9 cellular contexts compared by ENCODE assay signal in genomic region chr1:203308205-203309114, GRCh38. TPM values are rescaled to one million over a fixed set of nuclear protein-coding genes. Genes with fewer than 3 reads are reported as not detected.
DNase-seq lines count a peak whose midpoint lies in the region; ATAC-seq, FAIRE-seq and TF ChIP-seq lines count a peak whose summit lies in the region.
"Had no signal": no experiment of that assay in that cellular context is flagged by ENCODE, and none has a peak within 500 bp of the region (broad histone marks: within the 10 kb centered on the region; RNA-seq: fewer than 3 reads in every experiment).

No MANE protein-coding gene starts in this region.

- H4K20me1 ChIP-seq in GM12878 (ENCODE audit: control insufficient read depth, insufficient read depth) = peaks cover 10% of the 10 kb centered on the region

- peak overlapping the region; percentile 45 for H3K4me3 ChIP-seq in cardiac muscle cell
- H3K4me3 ChIP-seq in GM12878 = peak overlapping the region; percentile 97
- H3K4me3 ChIP-seq in upper lobe of right lung = peak overlapping the region; percentile 98

- H3K27ac Mint-ChIP-seq in mesothelial cell of epicardium = peak overlapping the region; percentile 92

- no peak overlapping the region for H2AFZ ChIP-seq in GM12878 (ENCODE audit: control insufficient read depth, low read depth, low read length)

- intact Hi-C loops in left cardiac atrium (cut with DNase I) (loop anchor here in 1 of 2 donors (5.0 kb wide), 1 partner anchor 36 kb away; no protein-coding TSS in a partner anchor), GM12878 (cut with micrococcal nuclease; ENCODE audit: unreplicated experiment) (no loop called here), upper lobe of right lung (cut with DNase I) (loop anchor here (5.0 kb wide), 1 partner anchor 36 kb away; no protein-coding TSS in a partner anchor)

- peak overlapping the region; percentile 91 for H3K4me2 ChIP-seq in GM12878 (ENCODE audit: control insufficient read depth, insufficient read depth)

- H3K79me2 ChIP-seq in GM12878 (ENCODE audit: control insufficient read depth, insufficient read depth, low read length) = peaks cover 62% of the 10 kb centered on the region

- H3K27ac ChIP-seq in cardiac muscle cell = no peak overlapping the region
- peak overlapping the region; percentile 61 for H3K27ac ChIP-seq in GM12878 (ENCODE audit: control insufficient read depth, insufficient read depth)
- H3K27ac ChIP-seq in upper lobe of right lung = peak overlapping the region; percentile 98

- H3K9ac ChIP-seq in GM12878 (ENCODE audit: control insufficient read depth, insufficient read depth, low read length) = peak overlapping the region; percentile 90

- H3K27me3 Mint-ChIP-seq in mesothelial cell of epicardium (ENCODE audit: low read depth) = no peaks in the 10 kb centered on the region

- H3K9me3 ChIP-seq in cardiac muscle cell (ENCODE audit: low read depth) (no peaks in the 10 kb centered on the region), GM12878 (replicated peaks; ENCODE audit: control insufficient read depth, insufficient read depth, low read length) (no peaks in the 10 kb centered on the region), upper lobe of right lung (no peaks in the 10 kb centered on the region)

- peaks cover 29% of the 10 kb centered on the region for H3K4me1 ChIP-seq in cardiac muscle cell (ENCODE audit: low read depth)
- H3K4me1 ChIP-seq in GM12878 (ENCODE audit: control insufficient read depth, insufficient read depth, low read length) = peaks cover 29% of the 10 kb centered on the region
- peaks cover 36% of the 10 kb centered on the region for H3K4me1 ChIP-seq in upper lobe of right lung

- no peaks in the 10 kb centered on the region for H3K9me3 Mint-ChIP-seq in mesothelial cell of epicardium

- in situ Hi-C loops in GM12878 (cut with MboI) = no loop called here

- peaks cover 56% of the 10 kb centered on the region for H3K4me1 Mint-ChIP-seq in mesothelial cell of epicardium

- DNase-seq in cardiac muscle cell (ENCODE audit: low read depth in 1 of 2, low spot score in 1 of 2) = no peak
- no peak for DNase-seq in left cardiac atrium
- DNase-seq in GM12878 (ENCODE audit: low read depth, low spot score) = no peak
- no peak for DNase-seq in mesothelial cell of epicardium (ENCODE audit: low spot score in 2 of 2, unreplicated experiment in 2 of 2)
- DNase-seq in upper lobe of right lung = no peak

- TF ChIP-seq EP300 in GM12878 (IDR thresholded peaks at IDR 0.05; ENCODE audit: borderline replicate concordance in 1 of 2, control insufficient read depth in 1 of 2, low read depth in 2 of 2, low read length in 2 of 2) = no peak

- no peak for FAIRE-seq in GM12878 (lab: Jason Lieb, UNC)
- FAIRE-seq: islet of Langerhans had no signal

- TF ChIP-seq POLR2A in GM12878 (IDR thresholded peaks at IDR 0.05; ENCODE audit: low read depth, low read length) = peak; percentile 54; the same call in 1 of the 2 replicates

- H3K27me3 ChIP-seq in cardiac muscle cell = no peaks in the 10 kb centered on the region
- no peaks in the 10 kb centered on the region for H3K27me3 ChIP-seq in GM12878 (replicated peaks in 1 of 2; ENCODE audit: control insufficient read depth in 2 of 2, insufficient read depth in 2 of 2, low read length in 1 of 2)
- no peaks in the 10 kb centered on the region for H3K27me3 ChIP-seq in upper lobe of right lung

- peaks cover 29% of the 10 kb centered on the region for H3K36me3 Mint-ChIP-seq in mesothelial cell of epicardium

- no peak for ATAC-seq in left cardiac atrium
- ATAC-seq in GM12878 = no peak
- no peak for ATAC-seq in upper lobe of right lung
- ATAC-seq in GM18858 (IDR thresholded peaks at IDR 0.05; ENCODE audit: unreplicated experiment) = no peak
- no peak for ATAC-seq in HG02763 (IDR thresholded peaks at IDR 0.05; ENCODE audit: unreplicated experiment)
- ATAC-seq in GM19452 (IDR thresholded peaks at IDR 0.05; ENCODE audit: unreplicated experiment) = no peak

- SMC1A ChIA-PET in GM12878 (lab: Charles Lee; ENCODE audit: uncharacterized antibody, unreplicated experiment) = interaction anchor here (0.8 to 9.7 kb wide), 12 partner anchors 8 to 117 kb away, joined by 3 to 406 read pairs (median 13); no protein-coding TSS in a partner anchor

- CTCF ChIA-PET in GM12878 (lab: Yijun Ruan, JAX) = interaction anchor here (1.1 to 9.4 kb wide), 17 partner anchors 9 to 179 kb away, joined by 3 to 281 read pairs (median 11); no protein-coding TSS in a partner anchor

- TF ChIP-seq RAD21 in GM12878 (IDR thresholded peaks at IDR 0.05; ENCODE audit: insufficient read depth, low read depth, low read length) = no peak

- no TSS peak for BruUV-seq in GM12878 (replicated peaks; lab: Mats Ljungman, UMichigan)

- POLR2A ChIA-PET in GM12878 (lab: Charles Lee) = interaction anchor here (0.9 to 10.0 kb wide), 13 partner anchors 9 to 120 kb away, joined by 3 to 393 read pairs (median 7); no protein-coding TSS in a partner anchor

- RAD21 ChIA-PET in GM12878 (lab: Charles Lee; ENCODE audit: unreplicated experiment) = interaction anchor here (1.0 to 9.7 kb wide), 10 partner anchors 8 to 1184 kb away, joined by 3 to 470 read pairs (median 14); no protein-coding TSS in a partner anchor

- peak overlapping the region; percentile 94 for H3K4me3 Mint-ChIP-seq in mesothelial cell of epicardium

- TF ChIP-seq CTCF in cardiac muscle cell (IDR thresholded peaks at IDR 0.05; ENCODE audit: low read depth, low read length) (no peak), GM12878 (IDR thresholded peaks at IDR 0.05 in 2 of 3, conservative IDR thresholded peaks at IDR 0.05 in 1 of 3; ENCODE audit: control insufficient read depth in 2 of 3, extremely low read depth in 1 of 3, insufficient read depth in 1 of 3, low read depth in 3 of 3, low read length in 3 of 3) (no peak), mesothelial cell of epicardium (IDR thresholded peaks at IDR 0.05; ENCODE audit: unreplicated experiment) (no peak), upper lobe of right lung (IDR thresholded peaks at IDR 0.05) (no peak)

- peaks cover 2% of the 10 kb centered on the region for H3K36me3 ChIP-seq in cardiac muscle cell
- peaks cover 4 to 12% of the 10 kb centered on the region in 2 experiments for H3K36me3 ChIP-seq in GM12878 (ENCODE audit: control insufficient read depth in 2 of 2, insufficient read depth in 2 of 2, low read length in 1 of 2)
- peaks cover 29% of the 10 kb centered on the region for H3K36me3 ChIP-seq in upper lobe of right lung

- WGBS in GM12878 (ENCODE audit: insufficient coverage, insufficient replicate concordance, low lambda C conversion rate, missing lambda C conversion rate) = 36% methylated on average over 6 of the region's 6 CpGs

RNA-seq across cellular contexts. Expression of gene BTG2, which starts 3.1 kb away (rescaled TPM):
- 45.6 and 57.9 TPM in 2 replicates for total RNA-seq in cardiac muscle cell
- polyA plus RNA-seq in cardiac muscle cell = 64.2 and 66.0 TPM in 2 replicates
- 100 to 1,000 TPM; 187 to 259 TPM for total RNA-seq in left cardiac atrium
- total RNA-seq in GM12878 (2013; cell fraction: nucleolus; rRNA removed) = 76.6 and 80.8 TPM in 2 replicates
- total RNA-seq in GM12878 (2014; rRNA removed) = 127 and 144 TPM in 2 replicates
- total RNA-seq in GM12878 (2014; rRNA removed; fragmentation: Illumina TruSeq; extraction: Trizol) = 66.4 and 68.1 TPM in 2 replicates
- total RNA-seq in GM12878 (2021) = 109 TPM in 2 replicates
- polyA plus RNA-seq in GM12878 (2011; ENCODE audit: low read depth) = 33.7 TPM
- 131 and 136 TPM in 2 replicates for polyA plus RNA-seq in GM12878 (2011; rRNA removed)
- 145 and 154 TPM in 2 replicates for polyA plus RNA-seq in GM12878 (2011; cell fraction: cytosol; rRNA removed)
- polyA plus RNA-seq in GM12878 (2011; cell fraction: nucleus; rRNA removed) = 101 and 145 TPM in 2 replicates
- 41.9 and 88.4 TPM in 2 replicates for polyA plus RNA-seq in GM12878 (2012)
- polyA plus RNA-seq in GM12878 (2014; fragmentation: Illumina TruSeq; extraction: Trizol) = 93.3 and 104 TPM in 2 replicates
- 10 to 100 TPM; 23.3 to 37.2 TPM for polyA plus RNA-seq in GM12878 (2014; fragmentation: Nextera tagmentation; extraction: Ambion mirVana)
- polyA plus RNA-seq in GM12878 (2014; rRNA removed) = 160 and 187 TPM in 2 replicates
- 100 to 1,000 TPM in 1 of 2 experiments, 10 to 100 TPM in 1; 91.0 to 103 TPM for polyA plus RNA-seq in GM12878 (2016; fragmentation: Nextera tagmentation; extraction: Ambion mirVana)
- 90.9 and 155 TPM in 2 replicates for polyA minus RNA-seq in GM12878 (2011; rRNA and poly(A)+ RNA removed)
- 84.2 and 93.8 TPM in 2 replicates for polyA minus RNA-seq in GM12878 (2011; cell fraction: cytosol; rRNA and poly(A)+ RNA removed)
- 110 and 138 TPM in 2 replicates for polyA minus RNA-seq in GM12878 (2011; cell fraction: nucleus; rRNA and poly(A)+ RNA removed)
- 186 to 192 TPM (median 191 TPM) in 3 replicates for total RNA-seq in mesothelial cell of epicardium
- total RNA-seq in upper lobe of right lung = 95.3 TPM

RNA-seq across cellular contexts. Expression of gene FMOD, which starts 42.5 kb away (rescaled TPM):
- total RNA-seq in cardiac muscle cell (2.3 and 8.2 TPM in 2 replicates), left cardiac atrium (10 to 100 TPM; 33.3 to 51.6 TPM), GM12878 (2014; rRNA removed) (not detected in 2 replicates), GM12878 (2014; rRNA removed; fragmentation: Illumina TruSeq; extraction: Trizol) (not detected in 2 replicates), GM12878 (2021) (0.19 and 0.26 TPM in 2 replicates), mesothelial cell of epicardium (77.3 to 86.0 TPM (median 82.1 TPM) in 3 replicates), upper lobe of right lung (45.1 TPM)
- polyA plus RNA-seq in cardiac muscle cell (3.1 and 7.6 TPM in 2 replicates), GM12878 (2011; rRNA removed) (0.11 and 0.27 TPM in 2 replicates), GM12878 (2014; fragmentation: Illumina TruSeq; extraction: Trizol) (0.03 TPM in 1 of 2 replicates, not detected in the other), GM12878 (2014; fragmentation: Nextera tagmentation; extraction: Ambion mirVana) (not detected), GM12878 (2014; rRNA removed) (not detected in 2 replicates), GM12878 (2016; fragmentation: Nextera tagmentation; extraction: Ambion mirVana) (not detected)
- 0.17 TPM in 1 of 2 replicates, not detected in the other for total RNA-seq in GM12878 (2013; cell fraction: nucleolus; rRNA removed)
- polyA plus RNA-seq in GM12878 (2011; ENCODE audit: low read depth) = 0.08 TPM
- polyA plus RNA-seq in GM12878 (2011; cell fraction: cytosol; rRNA removed) = 0.13 and 0.15 TPM in 2 replicates
- 0.06 and 0.07 TPM in 2 replicates for polyA plus RNA-seq in GM12878 (2011; cell fraction: nucleus; rRNA removed)
- polyA plus RNA-seq in GM12878 (2012) = 0.07 TPM in 1 of 2 replicates, not detected in the other
- 0.10 TPM in 1 of 2 replicates, not detected in the other for polyA minus RNA-seq in GM12878 (2011; rRNA and poly(A)+ RNA removed)
- polyA minus RNA-seq in GM12878 (2011; cell fraction: cytosol; rRNA and poly(A)+ RNA removed) = not detected in 2 replicates
- polyA minus RNA-seq in GM12878 (2011; cell fraction: nucleus; rRNA and poly(A)+ RNA removed) = 0.12 TPM in 1 of 2 replicates, not detected in the other

Comparison
In these comparisons a context has a peak if more than half of its experiments do, and no peak if none do; other contexts are left out.
1. H3K4me3 ChIP-seq: peak in every context shown above with its lines; median percentile 98 in upper lobe of right lung; 97 in GM12878; 45 in cardiac muscle cell.